In the genomic region with DNA sequence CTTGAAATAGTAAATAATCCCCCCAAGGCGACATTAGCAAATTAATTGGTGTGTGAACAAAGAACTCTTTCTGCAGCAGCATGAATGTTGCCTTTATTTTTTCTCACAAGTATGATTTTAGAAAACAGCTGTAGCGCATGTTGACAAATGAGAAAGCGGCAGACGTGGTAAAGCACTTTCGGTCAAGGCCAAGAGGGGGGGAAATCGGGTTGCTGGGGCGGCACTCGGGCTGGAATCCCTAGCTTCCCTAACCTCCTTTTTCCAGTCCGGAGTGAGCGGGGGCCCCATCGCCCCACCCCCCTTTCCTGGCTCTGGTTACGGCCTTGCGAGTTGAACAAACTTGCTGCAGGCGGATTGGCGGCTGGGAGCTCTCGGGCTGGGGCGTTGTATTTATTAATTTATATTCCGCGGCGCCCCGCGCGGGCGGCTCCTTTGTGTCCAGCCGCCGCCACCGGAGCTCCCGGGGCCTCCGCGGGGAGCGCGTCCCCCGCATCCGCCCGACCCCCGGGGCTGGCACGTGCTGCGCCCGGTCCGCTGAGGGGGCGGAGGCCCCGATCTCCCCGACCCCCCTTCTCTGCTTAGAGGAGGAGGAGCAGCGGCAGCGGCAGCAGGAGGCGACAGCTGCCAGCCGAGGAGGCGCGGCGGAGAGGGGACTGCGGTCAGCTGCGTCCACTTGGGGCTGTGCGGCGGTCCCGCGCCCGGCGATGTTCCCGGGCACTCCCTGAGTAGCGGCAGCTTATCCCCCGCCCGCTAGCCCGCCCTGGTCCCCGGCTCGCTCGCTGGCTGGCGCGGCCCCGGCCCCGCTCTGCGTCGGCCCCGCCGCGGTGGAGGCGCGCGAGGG, we compare ENCODE assay signal across 1 cellular context.
TF ChIP-seq lines count a peak whose summit lies in the region.

A gene with protein sequence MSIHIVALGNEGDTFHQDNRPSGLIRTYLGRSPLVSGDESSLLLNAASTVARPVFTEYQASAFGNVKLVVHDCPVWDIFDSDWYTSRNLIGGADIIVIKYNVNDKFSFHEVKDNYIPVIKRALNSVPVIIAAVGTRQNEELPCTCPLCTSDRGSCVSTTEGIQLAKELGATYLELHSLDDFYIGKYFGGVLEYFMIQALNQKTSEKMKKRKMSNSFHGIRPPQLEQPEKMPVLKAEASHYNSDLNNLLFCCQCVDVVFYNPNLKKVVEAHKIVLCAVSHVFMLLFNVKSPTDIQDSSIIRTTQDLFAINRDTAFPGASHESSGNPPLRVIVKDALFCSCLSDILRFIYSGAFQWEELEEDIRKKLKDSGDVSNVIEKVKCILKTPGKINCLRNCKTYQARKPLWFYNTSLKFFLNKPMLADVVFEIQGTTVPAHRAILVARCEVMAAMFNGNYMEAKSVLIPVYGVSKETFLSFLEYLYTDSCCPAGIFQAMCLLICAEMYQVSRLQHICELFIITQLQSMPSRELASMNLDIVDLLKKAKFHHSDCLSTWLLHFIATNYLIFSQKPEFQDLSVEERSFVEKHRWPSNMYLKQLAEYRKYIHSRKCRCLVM (plus strand): TSS at position 607 of the 841 bp plus-strand sequence. CDS start 347 bp downstream, outside the sequence.

TF ChIP-seq in K562, 482 proteins besides CTCF, POLR2A, EP300 and RAD21 (continued from another document):
- TF ChIP-seq NRF1 (conservative IDR thresholded peaks at IDR 0.05 in 1 of 2, IDR thresholded peaks at IDR 0.05 in 1 of 2) (no peak; a peak in 1 of 4 replicates), ZNF583 (CRISPR knock-in tag; IDR thresholded peaks at IDR 0.05) (no peak), LARP7 (IDR thresholded peaks at IDR 0.05) (no peak), SMAD4 (CRISPR knock-in tag; conservative IDR thresholded peaks at IDR 0.05) (peak; percentile 96), NR3C1 (CRISPR knock-in tag; IDR thresholded peaks at IDR 0.05) (no peak), ARID1B (IDR thresholded peaks at IDR 0.05) (0 out of 2 replicates have a peak, but pooled peaks have one; percentile 31), SREBF1 (IDR thresholded peaks at IDR 0.05; ENCODE audit: borderline replicate concordance, low read depth, low read length) (no peak), GABPB1 (CRISPR knock-in tag; IDR thresholded peaks at IDR 0.05) (0 out of 2 replicates have a peak, but pooled peaks have one; percentile 1), ZC3H11A (IDR thresholded peaks at IDR 0.05; ENCODE audit: low read depth, low read length) (no peak), FOXM1 (IDR thresholded peaks at IDR 0.05; ENCODE audit: low read depth) (no peak; the same call in none of the 2 replicates), FOXM1 (CRISPR knock-in tag; IDR thresholded peaks at IDR 0.05; ENCODE audit: low read depth) (no peak), FOSL1 (tag; conservative IDR thresholded peaks at IDR 0.05) (peak; percentile 37; the same call in 1 of the 2 replicates), CCNT2 (IDR thresholded peaks at IDR 0.05; ENCODE audit: borderline replicate concordance, extremely low read depth, insufficient read length, low read depth, low read length) (peak; percentile 99), FIP1L1 (IDR thresholded peaks at IDR 0.05; ENCODE audit: low read depth, low read length, poor library complexity, severe bottlenecking) (peak; percentile 96)
- TF ChIP-seq, protein P1, sequence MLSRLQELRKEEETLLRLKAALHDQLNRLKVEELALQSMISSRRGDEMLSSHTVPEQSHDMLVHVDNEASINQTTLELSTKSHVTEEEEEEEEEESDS (CRISPR knock-in tag; IDR thresholded peaks at IDR 0.05) = no peak
- TF ChIP-seq, protein P2, sequence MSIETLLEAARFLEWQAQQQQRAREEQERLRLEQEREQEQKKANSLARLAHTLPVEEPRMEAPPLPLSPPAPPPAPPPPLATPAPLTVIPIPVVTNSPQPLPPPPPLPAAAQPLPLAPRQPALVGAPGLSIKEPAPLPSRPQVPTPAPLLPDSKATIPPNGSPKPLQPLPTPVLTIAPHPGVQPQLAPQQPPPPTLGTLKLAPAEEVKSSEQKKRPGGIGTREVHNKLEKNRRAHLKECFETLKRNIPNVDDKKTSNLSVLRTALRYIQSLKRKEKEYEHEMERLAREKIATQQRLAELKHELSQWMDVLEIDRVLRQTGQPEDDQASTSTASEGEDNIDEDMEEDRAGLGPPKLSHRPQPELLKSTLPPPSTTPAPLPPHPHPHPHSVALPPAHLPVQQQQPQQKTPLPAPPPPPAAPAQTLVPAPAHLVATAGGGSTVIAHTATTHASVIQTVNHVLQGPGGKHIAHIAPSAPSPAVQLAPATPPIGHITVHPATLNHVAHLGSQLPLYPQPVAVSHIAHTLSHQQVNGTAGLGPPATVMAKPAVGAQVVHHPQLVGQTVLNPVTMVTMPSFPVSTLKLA (conservative IDR thresholded peaks at IDR 0.05) = peak; percentile 72 to 91
